8 cellular contexts compared by ENCODE assay signal in the genomic region with DNA sequence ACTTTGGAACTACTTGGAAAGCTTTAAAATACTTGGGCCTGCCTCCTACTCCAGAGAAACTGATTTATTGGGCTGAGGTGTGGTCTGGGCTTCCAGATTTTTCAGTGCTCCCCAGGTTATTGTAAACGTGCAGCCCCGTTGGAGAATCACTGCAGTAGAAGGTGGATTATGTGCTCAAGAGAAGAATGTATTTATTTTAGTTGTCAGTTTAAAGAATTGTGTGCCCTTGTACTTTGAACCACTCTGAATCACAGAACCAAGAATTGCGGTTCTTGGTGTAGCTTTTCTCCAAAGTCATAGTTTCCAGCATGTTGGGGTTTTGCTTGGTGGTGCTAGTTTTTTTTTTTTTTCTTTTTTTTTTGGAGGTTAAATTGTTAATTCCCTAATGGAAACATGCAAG. TPM values are rescaled to one million over a fixed set of nuclear protein-coding genes. Genes with fewer than 3 reads are reported as not detected.
DNase-seq lines count a peak whose midpoint lies in the region; ATAC-seq and TF ChIP-seq lines count a peak whose summit lies in the region.

No MANE protein-coding gene starts in this region.

- no peak for TF ChIP-seq CTCF in right lobe of liver (IDR thresholded peaks at IDR 0.05)
- TF ChIP-seq CTCF in tibial artery (IDR thresholded peaks at IDR 0.05) = no peak

- H3K4me3 Mint-ChIP-seq in activated T-cell treated with anti-CD3 and anti-CD28 coated beads, Interleukin-2, amount 50 U/mL, for 24 hours = peak overlapping the region; percentile 96

- DNase-seq in activated T-cell treated with anti-CD3 and anti-CD28 coated beads, Interleukin-2, amount 50 U/mL, for 24 hours = no peak
- DNase-seq in activated T-cell treated with anti-CD3 and anti-CD28 coated beads for 4 hours (no peak), amniotic epithelial cell (ENCODE audit: low read depth) (peak; percentile 81), right lobe of liver (no peak), tibial artery (no peak), HuH-7.5 (ENCODE audit: low spot score) (no peak)

- H3K9me3 Mint-ChIP-seq in activated T-cell treated with anti-CD3 and anti-CD28 coated beads, Interleukin-2, amount 50 U/mL, for 24 hours = peaks cover 15% of the 10 kb centered on the region

- H3K4me1 Mint-ChIP-seq in activated T-cell treated with anti-CD3 and anti-CD28 coated beads, Interleukin-2, amount 50 U/mL, for 24 hours (ENCODE audit: low read depth) = peaks cover 70% of the 10 kb centered on the region

- TF ChIP-seq POLR2A in right lobe of liver (IDR thresholded peaks at IDR 0.05) = no peak

- H3K36me3 Mint-ChIP-seq in activated T-cell treated with anti-CD3 and anti-CD28 coated beads, Interleukin-2, amount 50 U/mL, for 24 hours (ENCODE audit: low read depth) = peaks cover 87% of the 10 kb centered on the region

- 11% methylated on average over 3 of the region's 3 CpGs for WGBS in right lobe of liver (ENCODE audit: insufficient coverage, low coverage, low lambda C conversion rate, missing lambda C conversion rate)

- peak overlapping the region; percentile 67 to 74 (median 74) for H3K4me3 ChIP-seq in right lobe of liver
- peak overlapping the region; percentile 72 to 75 for H3K4me3 ChIP-seq in tibial artery

- intact Hi-C loops in right lobe of liver (cut with DNase I) = no loop called here
- intact Hi-C loops in tibial artery (cut with DNase I; ENCODE audit: low total_unique reads) = no loop called here

- ATAC-seq in right lobe of liver (no peak), HG03460 (IDR thresholded peaks at IDR 0.05; ENCODE audit: unreplicated experiment) (no peak), HG02973 (IDR thresholded peaks at IDR 0.05; ENCODE audit: unreplicated experiment) (no peak)

- H3K27ac Mint-ChIP-seq in activated T-cell treated with anti-CD3 and anti-CD28 coated beads, Interleukin-2, amount 50 U/mL, for 24 hours = peak overlapping the region; percentile 99

- H3K36me3 ChIP-seq in right lobe of liver (no peaks in the 10 kb centered on the region), tibial artery (peaks cover 3 to 25% (median 24%) of the 10 kb centered on the region in 3 donors)

- peak overlapping the region in 1 of 3 donors; percentile 70 for H3K27ac ChIP-seq in right lobe of liver
- H3K27ac ChIP-seq in tibial artery = peak overlapping the region; percentile 77 to 91

- H3K4me1 ChIP-seq in right lobe of liver (peaks cover 0 to 31% (median 4%) of the 10 kb centered on the region in 4 donors), tibial artery (peaks cover 0 to 37% (median 21%) of the 10 kb centered on the region in 4 donors)

- no peaks in the 10 kb centered on the region for H3K27me3 Mint-ChIP-seq in activated T-cell treated with anti-CD3 and anti-CD28 coated beads, Interleukin-2, amount 50 U/mL, for 24 hours

- no peaks in the 10 kb centered on the region for H3K9me3 ChIP-seq in right lobe of liver
- peaks cover 0 to 12% (median 0%) of the 10 kb centered on the region in 3 donors for H3K9me3 ChIP-seq in tibial artery

- H3K27me3 ChIP-seq in right lobe of liver (no peaks in the 10 kb centered on the region), tibial artery (no peaks in the 10 kb centered on the region)

RNA-seq across cellular contexts. Expression of a gene that starts 1.6 kb away (rescaled TPM):
- total RNA-seq in right lobe of liver = 10 to 100 TPM in 3 of 6 experiments, 1 to 10 TPM in 3; 7.2 to 13.4 (median 10.1) TPM

RNA-seq across cellular contexts. Expression of a gene that starts 42.9 kb away (rescaled TPM):
- total RNA-seq in right lobe of liver = under 1 TPM in 2 of 6 experiments, not detected in 4; 0.32 to 0.43 TPM
